Comparison of ENCODE assay signal across 8 cellular contexts in genomic region chr1:221435510-221435909, GRCh38.
A peak's percentile ranks its signal among the peaks of the same experiment; 100 is the strongest.
DNase-seq lines count a peak whose midpoint lies in the region; ATAC-seq, FAIRE-seq and TF ChIP-seq lines count a peak whose summit lies in the region.

No MANE protein-coding gene starts in this region.

- H3K4me2 ChIP-seq in astrocyte (ENCODE audit: low read length) (no peak overlapping the region), hepatocyte (no peak overlapping the region)

- H3K4me3 ChIP-seq in AG04450 (ENCODE audit: low read depth, low read length) (no peak overlapping the region), astrocyte (ENCODE audit: insufficient read depth, low read depth, low read length) (no peak overlapping the region), hepatocyte (no peak overlapping the region), testis (no peak overlapping the region)

- H4K20me1 ChIP-seq in astrocyte (ENCODE audit: insufficient read depth, low read length) (no peaks in the 10 kb centered on the region), hepatocyte (ENCODE audit: insufficient read depth, poor library complexity, severe bottlenecking) (no peaks in the 10 kb centered on the region)

- no peaks in the 10 kb centered on the region for H3K9me2 ChIP-seq in hepatocyte (replicated peaks; ENCODE audit: insufficient read depth)

- H3K9me3 Mint-ChIP-seq in astrocyte (ENCODE audit: unreplicated experiment), result no peaks in the 10 kb centered on the region

- peak; percentile 95 for FAIRE-seq in astrocyte (lab: Jason Lieb, UNC)

- CTCF ChIA-PET in AG04450 (lab: Charles Lee), result interaction anchor here (0.6 to 8.5 kb wide), 34 partner anchors 10 to 1019 kb away, joined by 3 to 168 read pairs (median 4); partner anchors contain the start of gene HLX

- H3K9me3 ChIP-seq in AG04450 (ENCODE audit: control insufficient read depth, insufficient read depth, low read length) (no peaks in the 10 kb centered on the region), astrocyte (ENCODE audit: insufficient read depth, low read depth, low read length) (no peaks in the 10 kb centered on the region), hepatocyte (ENCODE audit: low read depth) (no peaks in the 10 kb centered on the region), testis (no peaks in the 10 kb centered on the region)

- H3K36me3 Mint-ChIP-seq in astrocyte (ENCODE audit: low read depth, unreplicated experiment), result no peaks in the 10 kb centered on the region

- ATAC-seq in GM18498 (IDR thresholded peaks at IDR 0.05; ENCODE audit: unreplicated experiment) (peak; percentile 61), HG03066 (IDR thresholded peaks at IDR 0.05; ENCODE audit: low read depth, unreplicated experiment) (peak; percentile 53), HG02610 (IDR thresholded peaks at IDR 0.05; ENCODE audit: unreplicated experiment) (no peak)

- no peak overlapping the region for H3K27ac ChIP-seq in AG04450 (ENCODE audit: low read depth, low read length)
- H3K27ac ChIP-seq in astrocyte (ENCODE audit: low read depth, low read length), result no peak overlapping the region
- H3K27ac ChIP-seq in hepatocyte, result no peak overlapping the region
- no peak overlapping the region for H3K27ac ChIP-seq in testis

- H3K27me3 Mint-ChIP-seq in astrocyte (ENCODE audit: low read depth, unreplicated experiment), result no peaks in the 10 kb centered on the region

- peak; percentile 65 for DNase-seq in AG04450 (ENCODE audit: low read depth, low spot score)
- peak; percentile 57 for DNase-seq in NCI-H460 (ENCODE audit: extremely low read depth, low read depth)
- DNase-seq in astrocyte (ENCODE audit: low read depth), result peak; percentile 51
- peak; percentile 68 for DNase-seq in hepatocyte (ENCODE audit: low spot score)
- no peak for DNase-seq in testis

- H3K79me2 ChIP-seq in astrocyte (ENCODE audit: insufficient read depth, low read length) (no peaks in the 10 kb centered on the region), hepatocyte (no peaks in the 10 kb centered on the region)

- H3K4me1 ChIP-seq in astrocyte (ENCODE audit: insufficient read depth, low read length), result peaks cover 23% of the 10 kb centered on the region
- peaks cover 5% of the 10 kb centered on the region for H3K4me1 ChIP-seq in hepatocyte (ENCODE audit: insufficient read depth)
- peaks cover 4% of the 10 kb centered on the region for H3K4me1 ChIP-seq in testis

- H3K4me1 Mint-ChIP-seq in astrocyte (ENCODE audit: low read depth, unreplicated experiment), result peaks cover 30% of the 10 kb centered on the region

- intact Hi-C loops in testis (cut with DNase I; ENCODE audit: low total_unique reads), result no loop called here

- no peak for TF ChIP-seq POLR2A in testis (IDR thresholded peaks at IDR 0.05)

- H2AFZ ChIP-seq in astrocyte (ENCODE audit: low read depth, low read length), result no peak overlapping the region
- no peak overlapping the region for H2AFZ ChIP-seq in hepatocyte

- no peaks in the 10 kb centered on the region for H3K27me3 ChIP-seq in AG04450 (ENCODE audit: control insufficient read depth, insufficient read depth, low read length)
- no peaks in the 10 kb centered on the region for H3K27me3 ChIP-seq in astrocyte (ENCODE audit: insufficient read depth, low read length)
- H3K27me3 ChIP-seq in hepatocyte, result no peaks in the 10 kb centered on the region
- H3K27me3 ChIP-seq in testis, result no peaks in the 10 kb centered on the region

- POLR2A ChIA-PET in AG04450 (lab: Yijun Ruan, JAX), result interaction anchor here (1.0 to 1.1 kb wide), 2 partner anchors 557 to 617 kb away, joined by 3 read pairs; partner anchors contain the start of gene HLX

- H3K36me3 ChIP-seq in astrocyte (ENCODE audit: insufficient read depth, low read length) (no peaks in the 10 kb centered on the region), hepatocyte (replicated peaks; ENCODE audit: insufficient read depth, low read depth) (no peaks in the 10 kb centered on the region), testis (ENCODE audit: low read depth, missing control alignments) (no peaks in the 10 kb centered on the region)

- no peak overlapping the region for H3K4me3 Mint-ChIP-seq in astrocyte (ENCODE audit: unreplicated experiment)

- peak overlapping the region; percentile 44 for H3K27ac Mint-ChIP-seq in astrocyte (ENCODE audit: unreplicated experiment)

- H3K9ac ChIP-seq in astrocyte (ENCODE audit: low read length), result no peak overlapping the region

- TF ChIP-seq CTCF in AG04450 (IDR thresholded peaks at IDR 0.05; ENCODE audit: low read depth, low read length), result peak; percentile 96
- peak; percentile 99 for TF ChIP-seq CTCF in astrocyte (IDR thresholded peaks at IDR 0.05; ENCODE audit: insufficient read depth, low read depth, low read length)
- peak; percentile 94 for TF ChIP-seq CTCF in hepatocyte (IDR thresholded peaks at IDR 0.05; ENCODE audit: poor library complexity)
- peak; percentile 94 to 99 (median 96) for TF ChIP-seq CTCF in testis (IDR thresholded peaks at IDR 0.05)
